In the genomic region with DNA sequence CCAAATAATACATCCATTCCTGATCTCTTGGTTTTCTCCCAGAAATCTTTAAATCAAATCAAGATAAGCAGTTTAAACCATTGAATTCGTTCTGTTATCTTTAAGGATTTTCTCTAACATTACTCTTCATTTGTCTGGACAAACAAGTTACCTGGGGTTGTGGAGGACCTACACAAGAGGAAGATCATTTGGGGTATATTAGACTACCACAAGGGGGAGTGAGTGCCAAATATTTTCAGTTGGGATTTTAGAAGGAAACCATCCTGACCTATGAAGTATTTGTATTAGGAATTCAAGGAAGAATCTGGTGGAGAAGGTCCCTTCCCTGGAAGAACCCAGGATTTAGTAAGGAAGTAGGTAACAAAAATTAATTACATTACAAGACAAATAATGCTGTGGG, we compare ENCODE assay signal across 10 cellular contexts. TPM values are rescaled to one million over a fixed set of nuclear protein-coding genes. Genes with fewer than 3 reads are reported as not detected.
DNase-seq lines count a peak whose midpoint lies in the region; ATAC-seq and TF ChIP-seq lines count a peak whose summit lies in the region.
"Had no signal": no experiment of that assay in that cellular context is flagged by ENCODE, and none has a peak within 500 bp of the region (broad histone marks: within the 10 kb centered on the region; RNA-seq: fewer than 3 reads in every experiment).

No MANE protein-coding gene starts in this region.

- 5 to 17% methylated on average over 1 of the region's 1 CpG for WGBS in esophagus squamous epithelium, 2 donors
- WGBS in spleen, 5 donors, result 6 to 20% (median 16%) methylated on average over 1 of the region's 1 CpG

- no peaks in the 10 kb centered on the region for H3K36me3 Mint-ChIP-seq in activated CD8-positive, alpha-beta T cell treated with anti-CD3 and anti-CD28 coated beads for 36 hours (ENCODE audit: low read depth)
- no peaks in the 10 kb centered on the region for H3K36me3 Mint-ChIP-seq in activated CD8-positive, alpha-beta T cell treated with anti-CD3 and anti-CD28 coated beads, Interleukin-2, amount 10 ng/mL, durations not matched to agents 7 days and 5 days (ENCODE audit: low read depth)
- no peaks in the 10 kb centered on the region for H3K36me3 Mint-ChIP-seq in type B pancreatic cell

- H3K27ac ChIP-seq in OCI-LY3 (ENCODE audit: low read length) (no peak overlapping the region), esophagus squamous epithelium (no peak overlapping the region), spleen (no peak overlapping the region)

- CTCF ChIA-PET in activated CD8-positive, alpha-beta T cell treated with anti-CD3 and anti-CD28 coated beads for 36 hours (lab: Charles Lee), result interaction anchor here (0.7 to 2.2 kb wide), 5 partner anchors 10 to 154 kb away, joined by 3 to 4 read pairs (median 3); no protein-coding TSS in a partner anchor
- CTCF ChIA-PET in activated CD8-positive, alpha-beta T cell treated with anti-CD3 and anti-CD28 coated beads, Interleukin-2, amount 10 ng/mL, durations not matched to agents 7 days and 5 days (lab: Charles Lee), result interaction anchor here (1.0 to 1.4 kb wide), 3 partner anchors 10 to 171 kb away, joined by 3 to 4 read pairs (median 3); no protein-coding TSS in a partner anchor

- no peaks in the 10 kb centered on the region for H3K79me2 ChIP-seq in OCI-LY3 (ENCODE audit: low read length)

- H3K9ac ChIP-seq in OCI-LY3 (ENCODE audit: low read length), result no peak overlapping the region

- H3K27me3 ChIP-seq in OCI-LY3 (ENCODE audit: low read depth, low read length) (peaks cover 83% of the 10 kb centered on the region), esophagus squamous epithelium (peaks cover 0 to 5% (median 0%) of the 10 kb centered on the region in 4 donors), spleen (replicated peaks in 1 of 7) (peaks cover 0 to 43% (median 3%) of the 10 kb centered on the region in 7 donors)

- intact Hi-C loops in activated CD8-positive, alpha-beta T cell treated with anti-CD3 and anti-CD28 coated beads for 36 hours (cut with micrococcal nuclease), result no loop called here
- intact Hi-C loops in esophagus squamous epithelium (cut with DNase I), result no loop called here
- intact Hi-C loops in spleen (cut with DNase I; ENCODE audit: low total_unique reads), result no loop called here

- H3K36me3 ChIP-seq in OCI-LY3 (replicated peaks; ENCODE audit: low read depth, low read length), result no peaks in the 10 kb centered on the region
- H3K36me3 ChIP-seq in esophagus squamous epithelium, result no peaks in the 10 kb centered on the region
- no peaks in the 10 kb centered on the region for H3K36me3 ChIP-seq in spleen

- H3K4me1 Mint-ChIP-seq in activated CD8-positive, alpha-beta T cell treated with anti-CD3 and anti-CD28 coated beads for 36 hours (ENCODE audit: low read depth), result no peaks in the 10 kb centered on the region
- no peaks in the 10 kb centered on the region for H3K4me1 Mint-ChIP-seq in activated CD8-positive, alpha-beta T cell treated with anti-CD3 and anti-CD28 coated beads, Interleukin-2, amount 10 ng/mL, durations not matched to agents 7 days and 5 days (ENCODE audit: low read depth)
- no peaks in the 10 kb centered on the region for H3K4me1 Mint-ChIP-seq in type B pancreatic cell (ENCODE audit: unreplicated experiment)

- H3K9me3 Mint-ChIP-seq in activated CD8-positive, alpha-beta T cell treated with anti-CD3 and anti-CD28 coated beads for 36 hours, result no peaks in the 10 kb centered on the region
- H3K9me3 Mint-ChIP-seq in activated CD8-positive, alpha-beta T cell treated with anti-CD3 and anti-CD28 coated beads, Interleukin-2, amount 10 ng/mL, durations not matched to agents 7 days and 5 days (ENCODE audit: insufficient read depth), result no peaks in the 10 kb centered on the region
- H3K9me3 Mint-ChIP-seq in type B pancreatic cell, result no peaks in the 10 kb centered on the region

- POLR2A ChIA-PET in activated CD8-positive, alpha-beta T cell treated with anti-CD3 and anti-CD28 coated beads for 36 hours (lab: Charles Lee), result no interaction called here
- POLR2A ChIA-PET in activated CD8-positive, alpha-beta T cell treated with anti-CD3 and anti-CD28 coated beads, Interleukin-2, amount 10 ng/mL, durations not matched to agents 7 days and 5 days (lab: Charles Lee), result no interaction called here

- TF ChIP-seq POLR2A in esophagus squamous epithelium (IDR thresholded peaks at IDR 0.05) (no peak), spleen (IDR thresholded peaks at IDR 0.05) (no peak)

- no peak overlapping the region for H3K4me3 ChIP-seq in OCI-LY3 (ENCODE audit: low read length)
- H3K4me3 ChIP-seq in esophagus squamous epithelium, result no peak overlapping the region
- H3K4me3 ChIP-seq in spleen, result no peak overlapping the region

- no peaks in the 10 kb centered on the region for H3K9me3 ChIP-seq in OCI-LY3 (ENCODE audit: insufficient read depth, low read length)
- no peaks in the 10 kb centered on the region for H3K9me3 ChIP-seq in esophagus squamous epithelium
- no peaks in the 10 kb centered on the region for H3K9me3 ChIP-seq in spleen

- H3K27me3 Mint-ChIP-seq in activated CD8-positive, alpha-beta T cell treated with anti-CD3 and anti-CD28 coated beads for 36 hours, result peaks cover 25% of the 10 kb centered on the region
- peaks cover 38% of the 10 kb centered on the region for H3K27me3 Mint-ChIP-seq in activated CD8-positive, alpha-beta T cell treated with anti-CD3 and anti-CD28 coated beads, Interleukin-2, amount 10 ng/mL, durations not matched to agents 7 days and 5 days (ENCODE audit: low read depth)
- H3K27me3 Mint-ChIP-seq in type B pancreatic cell, result peaks cover 7% of the 10 kb centered on the region

- no peak for ATAC-seq in activated CD8-positive, alpha-beta T cell treated with anti-CD3 and anti-CD28 coated beads for 36 hours
- ATAC-seq in activated CD8-positive, alpha-beta T cell treated with anti-CD3 and anti-CD28 coated beads, Interleukin-2, amount 10 ng/mL, durations not matched to agents 7 days and 5 days, result no peak
- no peak for ATAC-seq in HG02840 (IDR thresholded peaks at IDR 0.05; ENCODE audit: low FRiP score, unreplicated experiment)

- no peak overlapping the region for H2AFZ ChIP-seq in OCI-LY3 (ENCODE audit: low read depth, low read length)

- H4K20me1 ChIP-seq in OCI-LY3 (ENCODE audit: insufficient read depth, low read length), result no peaks in the 10 kb centered on the region

- H3K27ac Mint-ChIP-seq in activated CD8-positive, alpha-beta T cell treated with anti-CD3 and anti-CD28 coated beads for 36 hours, result no peak overlapping the region
- no peak overlapping the region for H3K27ac Mint-ChIP-seq in activated CD8-positive, alpha-beta T cell treated with anti-CD3 and anti-CD28 coated beads, Interleukin-2, amount 10 ng/mL, durations not matched to agents 7 days and 5 days
- no peak overlapping the region for H3K27ac Mint-ChIP-seq in type B pancreatic cell

- DNase-seq in activated CD8-positive, alpha-beta T cell treated with anti-CD3 and anti-CD28 coated beads for 36 hours, result no peak
- no peak for DNase-seq in activated CD8-positive, alpha-beta T cell treated with anti-CD3 and anti-CD28 coated beads, Interleukin-2, amount 10 ng/mL, durations not matched to agents 7 days and 5 days
- DNase-seq in esophagus squamous epithelium (lab: John Stamatoyannopoulos, UW) (no peak), type B pancreatic cell (ENCODE audit: extremely low spot score, unreplicated experiment) (no peak), spleen (no peak), HuH-7.5 (ENCODE audit: low spot score) (no peak)
- DNase-seq: DMS79 treated with DMSO at 0.1 percent for 48 hours had no signal

- no peak overlapping the region for H3K4me2 ChIP-seq in OCI-LY3 (ENCODE audit: low read length)

- no peaks in the 10 kb centered on the region for H3K4me1 ChIP-seq in OCI-LY3 (ENCODE audit: low read length)
- H3K4me1 ChIP-seq in esophagus squamous epithelium, result peaks cover 0 to 18% (median 0%) of the 10 kb centered on the region in 3 donors
- H3K4me1 ChIP-seq in spleen, result no peaks in the 10 kb centered on the region

- no peak overlapping the region for H3K4me3 Mint-ChIP-seq in activated CD8-positive, alpha-beta T cell treated with anti-CD3 and anti-CD28 coated beads for 36 hours
- H3K4me3 Mint-ChIP-seq in activated CD8-positive, alpha-beta T cell treated with anti-CD3 and anti-CD28 coated beads, Interleukin-2, amount 10 ng/mL, durations not matched to agents 7 days and 5 days, result no peak overlapping the region
- no peak overlapping the region for H3K4me3 Mint-ChIP-seq in type B pancreatic cell

- TF ChIP-seq CTCF in activated CD8-positive, alpha-beta T cell treated with anti-CD3 and anti-CD28 coated beads for 36 hours (IDR thresholded peaks at IDR 0.05), result peak; percentile 46
- TF ChIP-seq CTCF in OCI-LY3 (IDR thresholded peaks at IDR 0.05; ENCODE audit: low read depth, low read length), result peak; percentile 87
- peak in 5 of 6 experiments; percentile 19 to 65 (median 48) for TF ChIP-seq CTCF in esophagus squamous epithelium (IDR thresholded peaks at IDR 0.05)
- TF ChIP-seq CTCF in type B pancreatic cell (conservative IDR thresholded peaks at IDR 0.05), result peak; percentile 75
- TF ChIP-seq CTCF in spleen (IDR thresholded peaks at IDR 0.05 in 8 of 11, conservative IDR thresholded peaks at IDR 0.05 in 3 of 11), result peak in 5 of 11 experiments; percentile 33 to 42 (median 36)

RNA-seq across cellular contexts. Expression of a gene that starts 12.0 kb away (rescaled TPM):
- not detected for total RNA-seq in activated CD8-positive, alpha-beta T cell treated with anti-CD3 and anti-CD28 coated beads for 36 hours
- not detected for total RNA-seq in activated CD8-positive, alpha-beta T cell treated with anti-CD3 and anti-CD28 coated beads, Interleukin-2, amount 10 ng/mL, durations not matched to agents 7 days and 5 days
- total RNA-seq in esophagus squamous epithelium (1 to 10 TPM in 1 of 4 donors, under 1 TPM in 2, not detected in 1; 0.53 to 1.5 (median 0.57) TPM), type B pancreatic cell (ENCODE audit: low replicate concordance) (0.76 and 1.8 TPM in 2 replicates), spleen (under 1 TPM in 6 of 7 donors, not detected in 1; under 0.01 to 0.55 (median 0.21) TPM)
- under 1 TPM; under 0.01 to 0.02 (median under 0.01) TPM for polyA plus RNA-seq in spleen

RNA-seq across cellular contexts. Expression of a gene that starts 46.6 kb away (rescaled TPM):
- 100 to 1,000 TPM; 114 to 121 TPM for total RNA-seq in activated CD8-positive, alpha-beta T cell treated with anti-CD3 and anti-CD28 coated beads for 36 hours
- 10 to 100 TPM; 80.1 to 82.6 TPM for total RNA-seq in activated CD8-positive, alpha-beta T cell treated with anti-CD3 and anti-CD28 coated beads, Interleukin-2, amount 10 ng/mL, durations not matched to agents 7 days and 5 days
- total RNA-seq in esophagus squamous epithelium (10 to 100 TPM; 47.1 to 60.5 (median 49.2) TPM), type B pancreatic cell (ENCODE audit: low replicate concordance) (92.9 and 95.7 TPM in 2 replicates), spleen (10 to 100 TPM; 38.6 to 66.2 (median 58.7) TPM)
- 10 to 100 TPM; 37.8 to 44.2 (median 44.0) TPM for polyA plus RNA-seq in spleen

RNA-seq across cellular contexts. Expression of a gene that starts 59.2 kb away (rescaled TPM):
- total RNA-seq in activated CD8-positive, alpha-beta T cell treated with anti-CD3 and anti-CD28 coated beads for 36 hours, result not detected
- not detected for total RNA-seq in activated CD8-positive, alpha-beta T cell treated with anti-CD3 and anti-CD28 coated beads, Interleukin-2, amount 10 ng/mL, durations not matched to agents 7 days and 5 days
- total RNA-seq in esophagus squamous epithelium (not detected), type B pancreatic cell (ENCODE audit: low replicate concordance) (32.8 and 199 TPM in 2 replicates), spleen (1 to 10 TPM in 1 of 7 donors, not detected in 6; 2.3 TPM)
- under 1 TPM in 1 of 3 donors, not detected in 2; 0.74 TPM for polyA plus RNA-seq in spleen
- total RNA-seq: dermis microvascular lymphatic vessel endothelial cell had no signal

Comparison
In these comparisons a context has a peak if more than half of its experiments do, and no peak if none do; other contexts are left out.
1. RNA of a gene that starts 59.2 kb away (total RNA-seq): 32.8 to 199 TPM in type B pancreatic cell; not detected in activated CD8-positive, alpha-beta T cell treated with anti-CD3 and anti-CD28 coated beads for 36 hours, not detected in activated CD8-positive, alpha-beta T cell treated with anti-CD3 and anti-CD28 coated beads, Interleukin-2, amount 10 ng/mL, durations not matched to agents 7 days and 5 days, not detected in esophagus squamous epithelium and 2.3 TPM in spleen; every median in the first group is over 10 times any median in the second.